ENCODE assay signal across 21 cellular contexts in the genomic region with DNA sequence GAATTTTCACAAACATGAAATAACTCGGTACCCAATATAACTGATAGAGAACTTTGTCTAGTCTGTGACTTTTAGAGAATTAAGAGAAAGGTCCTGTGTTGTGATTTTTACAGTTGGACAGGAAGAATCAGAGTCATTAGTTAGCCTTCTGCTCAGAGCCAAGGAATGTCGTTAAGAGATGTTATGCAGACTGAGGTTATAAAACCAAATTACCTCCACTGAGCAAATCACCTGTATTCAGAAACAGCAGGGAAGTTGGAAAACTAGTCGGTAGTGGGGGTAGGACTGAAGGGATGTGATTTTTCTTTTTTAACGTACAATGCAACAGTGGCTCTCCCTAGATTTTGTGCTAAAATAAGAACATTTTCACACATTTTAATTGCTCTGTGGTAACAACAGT. TPM values are rescaled to one million over a fixed set of nuclear protein-coding genes. Genes with fewer than 3 reads are reported as not detected.
DNase-seq lines count a peak whose midpoint lies in the region; ATAC-seq and TF ChIP-seq lines count a peak whose summit lies in the region.
"Had no signal": no experiment of that assay in that cellular context is flagged by ENCODE, and none has a peak within 500 bp of the region (broad histone marks: within the 10 kb centered on the region; RNA-seq: fewer than 3 reads in every experiment).

No MANE protein-coding gene starts in this region.

- H3K9me3 Mint-ChIP-seq in CD4-positive, CD25-positive, alpha-beta regulatory T cell = peaks cover 0 to 1% (median 0%) of the 10 kb centered on the region in 7 donors
- no peaks in the 10 kb centered on the region for H3K9me3 Mint-ChIP-seq in HFFc6

- no peak overlapping the region for H3K4me2 ChIP-seq in mesendoderm (ENCODE audit: low read length)

- no peaks in the 10 kb centered on the region for H3K79me2 ChIP-seq in mesendoderm (ENCODE audit: control insufficient read depth, insufficient read depth, low read length)

- TF ChIP-seq POLR2A in breast epithelium (IDR thresholded peaks at IDR 0.05) = no peak

- H3K9me3 ChIP-seq in CD4-positive, CD25-positive, alpha-beta regulatory T cell (ENCODE audit: control insufficient read depth in 2 of 2, low read length in 2 of 2) = no peaks in the 10 kb centered on the region
- H3K9me3 ChIP-seq in breast epithelium = no peaks in the 10 kb centered on the region
- H3K9me3 ChIP-seq in effector memory CD4-positive, alpha-beta T cell (ENCODE audit: control insufficient read depth, low read length) = no peaks in the 10 kb centered on the region

- H3K4me3 ChIP-seq in CD4-positive, CD25-positive, alpha-beta regulatory T cell (ENCODE audit: low read depth, low read length) = no peak overlapping the region
- H3K4me3 ChIP-seq in mesendoderm (ENCODE audit: low read length) (no peak overlapping the region), breast epithelium (no peak overlapping the region)
- no peak overlapping the region for H3K4me3 ChIP-seq in effector memory CD4-positive, alpha-beta T cell (ENCODE audit: insufficient read depth, low read depth, low read length, poor library complexity, severe bottlenecking)
- H3K4me3 ChIP-seq: BLaER1 treated with 17β-estradiol and CSF1 and Interleukin-3, amounts not matched to agents 10 nM and 100 nM; SJCRH30 had no signal

- H4K5ac ChIP-seq in mesendoderm (ENCODE audit: low read length) = no peak overlapping the region

- no peak overlapping the region for H2AK5ac ChIP-seq in mesendoderm (ENCODE audit: low read length)

- no peak overlapping the region for H2BK15ac ChIP-seq in mesendoderm (replicated peaks; ENCODE audit: low read depth)

- no peaks in the 10 kb centered on the region for H3K4me1 ChIP-seq in CD4-positive, CD25-positive, alpha-beta regulatory T cell (ENCODE audit: control insufficient read depth, insufficient read depth, low read length, poor library complexity, severe bottlenecking)
- H3K4me1 ChIP-seq in mesendoderm (ENCODE audit: control insufficient read depth, low read depth, low read length) (peaks cover 3% of the 10 kb centered on the region), breast epithelium (no peaks in the 10 kb centered on the region)
- H3K4me1 ChIP-seq in effector memory CD4-positive, alpha-beta T cell (ENCODE audit: control insufficient read depth, insufficient read depth, low read length, poor library complexity, severe bottlenecking) = no peaks in the 10 kb centered on the region
- H3K4me1 ChIP-seq: SJCRH30 had no signal

- no peak overlapping the region for H3K4ac ChIP-seq in mesendoderm (ENCODE audit: low read depth, low read length)

- TF ChIP-seq CTCF in HFFc6 (IDR thresholded peaks at IDR 0.05) (no peak), breast epithelium (IDR thresholded peaks at IDR 0.05) (no peak)

- no peak overlapping the region for H3K23ac ChIP-seq in mesendoderm (ENCODE audit: low read length)

- intact Hi-C loops in breast epithelium (cut with DNase I; ENCODE audit: low total_unique reads) = no loop called here

- no peak overlapping the region for H2BK5ac ChIP-seq in mesendoderm (ENCODE audit: low read length)

- peaks cover 65% of the 10 kb centered on the region for H3K36me3 ChIP-seq in CD4-positive, CD25-positive, alpha-beta regulatory T cell (ENCODE audit: control insufficient read depth, insufficient read depth, low read length)
- peaks cover 2% of the 10 kb centered on the region for H3K36me3 ChIP-seq in mesendoderm (ENCODE audit: control insufficient read depth, insufficient read depth, low read length)
- H3K36me3 ChIP-seq in breast epithelium = no peaks in the 10 kb centered on the region
- H3K36me3 ChIP-seq in effector memory CD4-positive, alpha-beta T cell (ENCODE audit: control insufficient read depth, insufficient read depth, low read length) = peaks cover 27% of the 10 kb centered on the region

- H3K4me3 Mint-ChIP-seq in CD4-positive, CD25-positive, alpha-beta regulatory T cell = peak overlapping the region in 1 of 4 donors; percentile 24
- no peak overlapping the region for H3K4me3 Mint-ChIP-seq in HFFc6
- H3K4me3 Mint-ChIP-seq: CD8-positive, alpha-beta T cell had no signal

- H3K9ac ChIP-seq in mesendoderm (ENCODE audit: low read length) = no peak overlapping the region
- H3K9ac ChIP-seq: BLaER1 treated with 17β-estradiol and CSF1 and Interleukin-3, amounts not matched to agents 10 nM and 100 nM had no signal

- H3K27me3 Mint-ChIP-seq in CD4-positive, CD25-positive, alpha-beta regulatory T cell = no peaks in the 10 kb centered on the region
- no peaks in the 10 kb centered on the region; the same call in 1 of the 2 replicates for H3K27me3 Mint-ChIP-seq in HFFc6 (ENCODE audit: insufficient read depth)

- no peaks in the 10 kb centered on the region for H3K79me1 ChIP-seq in mesendoderm (ENCODE audit: low read length)

- H3K27me3 ChIP-seq in CD4-positive, CD25-positive, alpha-beta regulatory T cell (ENCODE audit: control insufficient read depth, insufficient read depth, low read length) = no peaks in the 10 kb centered on the region
- H3K27me3 ChIP-seq in mesendoderm (ENCODE audit: insufficient read depth, low read length, poor library complexity) = no peaks in the 10 kb centered on the region
- H3K27me3 ChIP-seq in breast epithelium = no peaks in the 10 kb centered on the region
- H3K27me3 ChIP-seq in effector memory CD4-positive, alpha-beta T cell (replicated peaks; ENCODE audit: control insufficient read depth, insufficient read depth, low read length, poor library complexity, severe bottlenecking) = no peaks in the 10 kb centered on the region
- H3K27me3 ChIP-seq: BLaER1 treated with 17β-estradiol and CSF1 and Interleukin-3, amounts not matched to agents 10 nM and 100 nM; SJCRH30 had no signal

- DNase-seq in CD4-positive, CD25-positive, alpha-beta regulatory T cell = no peak
- DNase-seq in HFFc6 = no peak
- peak; percentile 16 for DNase-seq in astrocyte of the hippocampus (ENCODE audit: low read depth, low spot score)
- DNase-seq in mesendoderm = peak; percentile 32
- DNase-seq in breast epithelium (ENCODE audit: low spot score in 2 of 2) = no peak
- no peak for DNase-seq in effector memory CD4-positive, alpha-beta T cell
- DNase-seq in cerebellar cortex (ENCODE audit: low spot score) = no peak
- DNase-seq: 8988T; CD8-positive, alpha-beta T cell; DMS53; GDM1; GOT3; HCEC 1CT; Kasumi-1; NCI-H1694 treated with DMSO at 0.1 percent for 48 hours; NCI-H446; NCI-H526; OCI-M1; SJCRH30 had no signal

- no peak overlapping the region for H4K8ac ChIP-seq in mesendoderm (ENCODE audit: low read depth, low read length)

- peak overlapping the region in 2 of 3 donors; percentile 42 to 77 for H3K27ac Mint-ChIP-seq in CD4-positive, CD25-positive, alpha-beta regulatory T cell
- H3K27ac Mint-ChIP-seq in HFFc6 = peak overlapping the region; percentile 4; the same call in 1 of the 2 replicates
- H3K27ac Mint-ChIP-seq: CD8-positive, alpha-beta T cell had no signal

- no peak overlapping the region for H3K18ac ChIP-seq in mesendoderm (ENCODE audit: low read length)

- H3K56ac ChIP-seq in mesendoderm (ENCODE audit: low read length) = no peak overlapping the region

- H2BK120ac ChIP-seq in mesendoderm (ENCODE audit: low read depth, low read length) = no peak overlapping the region

- H3K27ac ChIP-seq in CD4-positive, CD25-positive, alpha-beta regulatory T cell (ENCODE audit: insufficient read depth, low read length, poor library complexity, severe bottlenecking) = no peak overlapping the region
- H3K27ac ChIP-seq in mesendoderm (ENCODE audit: low read depth, low read length) (no peak overlapping the region), breast epithelium (no peak overlapping the region)
- no peak overlapping the region for H3K27ac ChIP-seq in effector memory CD4-positive, alpha-beta T cell (ENCODE audit: insufficient read depth, low read length, poor library complexity, severe bottlenecking)
- H3K27ac ChIP-seq: SJCRH30 had no signal

- peaks cover 34 to 59% (median 36%) of the 10 kb centered on the region in 4 donors for H3K4me1 Mint-ChIP-seq in CD4-positive, CD25-positive, alpha-beta regulatory T cell
- H3K4me1 Mint-ChIP-seq in HFFc6 (ENCODE audit: low read depth) = peaks cover 21% of the 10 kb centered on the region

- no peak for ATAC-seq in CD4-positive, CD25-positive, alpha-beta regulatory T cell (ENCODE audit: low read depth in 2 of 2)
- ATAC-seq in GM18519 (IDR thresholded peaks at IDR 0.05; ENCODE audit: low FRiP score, unreplicated experiment) = no peak
- ATAC-seq: CD8-positive, alpha-beta T cell had no signal

- H3K36me3 Mint-ChIP-seq in CD4-positive, CD25-positive, alpha-beta regulatory T cell = peaks cover 56% of the 10 kb centered on the region
- H3K36me3 Mint-ChIP-seq in HFFc6 (ENCODE audit: low read depth) = peaks cover 44% of the 10 kb centered on the region

- WGBS in mesendoderm (ENCODE audit: extremely low coverage, insufficient coverage, low lambda C conversion rate) = no CpG with 5 or more reads among the region's 4 CpGs

RNA-seq across cellular contexts. Expression of gene TANK, which starts 18.5 kb away (rescaled TPM):
- 182 TPM for total RNA-seq in CD4-positive, CD25-positive, alpha-beta regulatory T cell
- polyA plus RNA-seq in CD4-positive, CD25-positive, alpha-beta regulatory T cell = 10 to 100 TPM; 84.5 to 97.1 (median 89.0) TPM
- total RNA-seq in HFFc6 (2021; fragmentation: NEBNext Ultra II Directional; extraction: Animal tissue kit (Norgen Biotek cat#: 25700)) = 10 to 100 TPM; 28.9 to 38.9 (median 36.5) TPM
- polyA plus RNA-seq in mesendoderm (2013, experiment 1 of 2) = 19.6 TPM
- polyA plus RNA-seq in mesendoderm (2013, experiment 2 of 2) = 19.5 TPM
- 100 to 1,000 TPM; 128 to 242 (median 166) TPM for total RNA-seq in breast epithelium

Comparison
In these comparisons a context has a peak if more than half of its experiments do, and no peak if none do; other contexts are left out.
1. DNase-seq: peak in astrocyte of the hippocampus (single experiment) and mesendoderm (single experiment); none in CD4-positive, CD25-positive, alpha-beta regulatory T cell (0 of 3), HFFc6 (single experiment), breast epithelium (0 of 2), effector memory CD4-positive, alpha-beta T cell (0 of 3) and cerebellar cortex (single experiment).